In the genomic region with DNA sequence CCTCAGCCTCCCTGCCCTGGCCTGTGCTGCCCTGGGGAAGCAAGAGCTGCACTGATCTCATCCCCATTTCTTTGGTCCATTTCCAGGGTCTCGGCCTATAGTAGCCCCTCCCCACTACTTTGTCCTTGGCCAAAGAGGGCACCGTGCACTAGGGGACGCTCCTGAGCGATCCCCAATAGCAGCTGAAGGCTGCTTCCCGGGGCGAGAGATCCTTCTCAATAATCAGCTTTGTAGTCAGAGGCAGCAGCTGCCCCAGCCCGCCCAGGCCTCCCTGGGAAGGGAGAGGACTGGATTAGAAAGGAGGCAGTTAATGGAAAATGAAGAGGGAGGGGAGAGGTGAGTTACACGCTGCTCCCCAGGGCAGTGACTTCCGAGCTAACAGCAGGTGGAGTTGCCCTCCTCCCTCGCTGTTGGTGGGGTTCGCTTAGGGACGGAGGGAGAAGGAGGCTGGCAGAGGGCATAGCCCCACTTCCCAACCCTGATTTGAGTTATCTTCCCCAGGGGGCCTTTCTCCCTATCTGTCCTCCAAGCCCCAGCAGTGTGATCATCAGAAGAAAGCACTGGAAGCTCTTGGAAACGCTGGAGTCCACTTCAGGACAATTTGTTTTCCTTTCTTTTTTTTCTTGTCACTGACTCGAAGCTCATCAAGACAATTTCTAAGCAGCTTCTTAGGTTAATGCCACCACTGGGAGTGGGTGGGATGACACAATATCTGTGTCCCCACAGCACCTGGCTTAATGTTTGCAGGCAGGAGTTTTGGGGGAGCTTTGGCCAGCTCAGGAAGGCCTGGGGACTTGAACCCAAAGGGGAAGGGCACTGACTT, we compare ENCODE assay signal across 8 cellular contexts. TPM values are rescaled to one million over a fixed set of nuclear protein-coding genes. Genes with fewer than 3 reads are reported as not detected.
DNase-seq lines count a peak whose midpoint lies in the region; ATAC-seq and TF ChIP-seq lines count a peak whose summit lies in the region.
"Had no signal": no experiment of that assay in that cellular context is flagged by ENCODE, and none has a peak within 500 bp of the region (broad histone marks: within the 10 kb centered on the region; RNA-seq: fewer than 3 reads in every experiment).

No MANE protein-coding gene starts in this region.

- POLR2A ChIA-PET in T-cell (lab: Charles Lee), result interaction anchor here in 1 of 2 donors (0.6 kb wide), 1 partner anchor 15 kb away, joined by 9 read pairs; no protein-coding TSS in a partner anchor

- no peaks in the 10 kb centered on the region for H3K27me3 Mint-ChIP-seq in T-cell

- peak overlapping the region in 1 of 3 donors; percentile 70 for H3K4me3 Mint-ChIP-seq in T-cell

- no peaks in the 10 kb centered on the region for H3K9me3 ChIP-seq in left lung
- no peaks in the 10 kb centered on the region for H3K9me3 ChIP-seq in thoracic aorta

- peaks cover 0 to 6% of the 10 kb centered on the region in 2 donors for H3K27me3 ChIP-seq in left lung
- H3K27me3 ChIP-seq in thoracic aorta (replicated peaks; ENCODE audit: insufficient read depth), result no peaks in the 10 kb centered on the region

- DNase-seq in NAMALWA (ENCODE audit: low spot score) (peak; percentile 40), cerebellar cortex (ENCODE audit: low spot score) (peak; percentile 47), left lung (no peak), thoracic aorta (ENCODE audit: low spot score) (no peak), DMS153 (lab: John Stamatoyannopoulos, UW) (no peak), T-cell (no peak), NCI-H1105 treated with DMSO at 0.1 percent for 48 hours (lab: John Stamatoyannopoulos, UW) (no peak)
- DNase-seq: activated CD4-positive, CD25-positive, alpha-beta regulatory T cell treated with anti-CD3 and anti-CD28 coated beads, Interleukin-2, amount 50 U/mL, for 72 hours had no signal

- CTCF ChIA-PET in T-cell (lab: Charles Lee), result interaction anchor here (0.6 to 0.8 kb wide), 3 partner anchors 27 to 372 kb away, joined by 3 to 11 read pairs (median 3); no protein-coding TSS in a partner anchor

- H3K4me1 ChIP-seq in left lung (peaks cover 26 to 42% of the 10 kb centered on the region in 2 donors), thoracic aorta (ENCODE audit: control insufficient read depth in 1 of 2, low read depth in 2 of 2) (peaks cover 18 to 51% of the 10 kb centered on the region in 2 donors)

- H3K4me3 ChIP-seq in left lung (no peak overlapping the region), thoracic aorta (peak overlapping the region; percentile 74)

- ATAC-seq in left lung, result peak; percentile 1
- no peak for ATAC-seq in thoracic aorta (ENCODE audit: insufficient number of reproducible peaks, low FRiP score, low read depth)
- ATAC-seq in T-cell (replicated peaks in 1 of 4), result no peak

- H3K36me3 Mint-ChIP-seq in T-cell, result no peaks in the 10 kb centered on the region

- intact Hi-C loops in left lung (cut with DNase I), result no loop called here

- H3K27ac Mint-ChIP-seq in T-cell, result no peak overlapping the region

- H3K27ac ChIP-seq in left lung, result peak overlapping the region; percentile 50 to 88
- H3K27ac ChIP-seq in thoracic aorta, result peak overlapping the region; percentile 95 to 98

- H3K36me3 ChIP-seq in left lung, result peaks cover 0 to 9% of the 10 kb centered on the region in 2 donors
- no peaks in the 10 kb centered on the region for H3K36me3 ChIP-seq in thoracic aorta

- H3K4me1 Mint-ChIP-seq in T-cell, result peaks cover 3 to 21% (median 15%) of the 10 kb centered on the region in 3 donors

- H3K9me3 Mint-ChIP-seq in T-cell, result no peaks in the 10 kb centered on the region

- no peak for TF ChIP-seq CTCF in left lung (IDR thresholded peaks at IDR 0.05)
- no peak for TF ChIP-seq CTCF in thoracic aorta (IDR thresholded peaks at IDR 0.05)

RNA-seq across cellular contexts. Expression of gene MXRA7, which starts 2.6 kb away (rescaled TPM):
- total RNA-seq in left lung, result 100 to 1,000 TPM in 1 of 2 donors, 10 to 100 TPM in 1; 83.2 to 211 TPM
- total RNA-seq in thoracic aorta, result 100 to 1,000 TPM; 241 to 341 TPM
- total RNA-seq in T-cell, result 10 to 100 TPM in 3 of 5 donors, 1 to 10 TPM in 2; 5.9 to 14.7 (median 13.5) TPM

RNA-seq across cellular contexts. Expression of gene JMJD6, which starts 18.2 kb away (rescaled TPM):
- 10 to 100 TPM; 23.5 to 35.9 TPM for total RNA-seq in left lung
- total RNA-seq in thoracic aorta, result 10 to 100 TPM; 32.4 to 36.1 TPM
- 100 to 1,000 TPM in 1 of 5 donors, 10 to 100 TPM in 4; 48.7 to 155 (median 56.6) TPM for total RNA-seq in T-cell

RNA-seq across cellular contexts. Expression of gene METTL23, which starts 18.4 kb away (rescaled TPM):
- total RNA-seq in left lung, result 10 to 100 TPM; 30.6 to 33.5 TPM
- 10 to 100 TPM; 12.1 to 42.5 TPM for total RNA-seq in thoracic aorta
- total RNA-seq in T-cell, result 10 to 100 TPM; 46.9 to 70.1 (median 60.0) TPM

RNA-seq across cellular contexts. Expression of gene SRSF2, which starts 28.9 kb away (rescaled TPM):
- total RNA-seq in left lung (100 to 1,000 TPM; 114 to 174 TPM), thoracic aorta (100 to 1,000 TPM; 265 to 266 TPM), T-cell (100 to 1,000 TPM; 349 to 413 (median 382) TPM)

RNA-seq across cellular contexts. Expression of gene MFSD11, which starts 29.7 kb away (rescaled TPM):
- total RNA-seq in left lung, result 10 to 100 TPM; 23.6 to 38.2 TPM
- 10 to 100 TPM; 49.7 to 52.3 TPM for total RNA-seq in thoracic aorta
- total RNA-seq in T-cell, result 10 to 100 TPM; 30.5 to 41.5 (median 34.6) TPM

Comparison
In these comparisons a context has a peak if more than half of its experiments do, and no peak if none do; other contexts are left out.
1. DNase-seq: peak in NAMALWA (single experiment) and cerebellar cortex (single experiment); none in left lung (0 of 2), thoracic aorta (single experiment), DMS153 (single experiment), T-cell (0 of 34) and NCI-H1105 treated with DMSO at 0.1 percent for 48 hours (single experiment).
2. RNA of gene MXRA7, which starts 2.6 kb away (total RNA-seq): 241 to 341 TPM in thoracic aorta and 83.2 to 211 TPM in left lung; 5.9 to 14.7 TPM in T-cell; every median in the first group is over 4 times any median in the second.